ENCODE assay signal across 15 cellular contexts in the genomic region with DNA sequence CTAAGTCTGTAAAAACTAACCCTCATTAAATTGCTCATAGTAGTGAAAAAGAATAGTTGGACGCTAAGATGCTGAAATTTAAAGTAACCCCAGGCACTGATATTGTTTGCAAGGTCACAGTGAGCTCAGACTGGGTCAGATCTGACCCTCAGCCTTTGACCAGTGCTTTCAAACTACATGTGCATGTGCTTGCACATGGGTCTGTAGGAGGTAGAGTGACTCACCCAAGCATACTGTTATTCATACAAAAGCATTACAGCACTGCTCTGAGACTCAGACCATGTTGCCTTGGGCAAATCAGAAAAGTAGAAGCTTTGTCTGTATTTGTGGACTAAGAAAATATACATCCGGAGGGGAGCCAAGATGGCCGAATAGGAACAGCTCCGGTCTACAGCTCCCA.
DNase-seq lines count a peak whose midpoint lies in the region; ATAC-seq, FAIRE-seq and TF ChIP-seq lines count a peak whose summit lies in the region.
"Had no signal": no experiment of that assay in that cellular context is flagged by ENCODE, and none has a peak within 500 bp of the region (broad histone marks: within the 10 kb centered on the region; RNA-seq: fewer than 3 reads in every experiment).

No MANE protein-coding gene starts in this region.

- H3K4me3 Mint-ChIP-seq in activated T-cell treated with anti-CD3 and anti-CD28 coated beads, Interleukin-2, amount 50 U/mL, for 4 hours, result no peak overlapping the region
- H3K4me3 Mint-ChIP-seq: CD4-positive, CD25-positive, alpha-beta regulatory T cell; T-helper 2 cell treated with Interferon-gamma antibody and Interleukin-4, amounts not matched to agents 5 μg/mL and 100 μg/mL, for 36 hours had no signal

- H3K36me3 Mint-ChIP-seq in activated T-cell treated with anti-CD3 and anti-CD28 coated beads, Interleukin-2, amount 50 U/mL, for 4 hours (ENCODE audit: insufficient read depth), result no peaks in the 10 kb centered on the region
- H3K36me3 Mint-ChIP-seq: CD4-positive, CD25-positive, alpha-beta regulatory T cell had no signal

- no peaks in the 10 kb centered on the region for H3K27me3 Mint-ChIP-seq in activated T-cell treated with anti-CD3 and anti-CD28 coated beads, Interleukin-2, amount 50 U/mL, for 4 hours (ENCODE audit: low read depth)
- H3K27me3 Mint-ChIP-seq: CD4-positive, CD25-positive, alpha-beta regulatory T cell had no signal

- H3K27ac ChIP-seq in Panc1 (ENCODE audit: low read length), result no peak overlapping the region
- H3K27ac ChIP-seq in H1 (ENCODE audit: low read depth, low read length), result no peak overlapping the region
- H3K27ac ChIP-seq in mesenchymal stem cell (ENCODE audit: low read length, poor library complexity, severe bottlenecking), result no peak overlapping the region
- H3K27ac ChIP-seq: HL-60, psoas muscle, testis had no signal

- H3K18ac ChIP-seq in H1 (ENCODE audit: extremely low read depth, low read length), result no peak overlapping the region
- H3K18ac ChIP-seq in mesenchymal stem cell (ENCODE audit: low read depth in 1 of 2, low read length in 2 of 2), result peak overlapping the region in 1 of 2 experiments; percentile 57

- H2AFZ ChIP-seq in H1 (ENCODE audit: low read length) (peak overlapping the region; percentile 97; the same call in 1 of the 2 replicates), mesenchymal stem cell (ENCODE audit: low read depth, low read length) (no peak overlapping the region)

- H3K4me2 ChIP-seq in H1 (ENCODE audit: insufficient read depth in 1 of 2, low read depth in 2 of 2, low read length in 2 of 2) (no peak overlapping the region), mesenchymal stem cell (ENCODE audit: low read length, poor library complexity, severe bottlenecking) (no peak overlapping the region)

- no peaks in the 10 kb centered on the region for H3K36me3 ChIP-seq in ES-I3 (ENCODE audit: insufficient read depth, low read length)
- no peaks in the 10 kb centered on the region for H3K36me3 ChIP-seq in Panc1 (ENCODE audit: control insufficient read depth, insufficient read depth, low read length)
- H3K36me3 ChIP-seq in H1 (ENCODE audit: control insufficient read depth in 2 of 4, insufficient read depth in 4 of 4, low read length in 3 of 4), result no peaks in the 10 kb centered on the region
- no peaks in the 10 kb centered on the region for H3K36me3 ChIP-seq in mesenchymal stem cell (ENCODE audit: control insufficient read depth in 1 of 2, insufficient read depth in 2 of 2, low read depth in 1 of 2, low read length in 2 of 2)

- TF ChIP-seq POLR2A in H1 (IDR thresholded peaks at IDR 0.05; ENCODE audit: control extremely low read depth in 1 of 2, low read depth in 2 of 2, low read length in 2 of 2), result no peak

- no peak overlapping the region for H3K4ac ChIP-seq in H1 (replicated peaks; ENCODE audit: insufficient read length, low read depth, low read length)
- H3K4ac ChIP-seq in mesenchymal stem cell (ENCODE audit: low read depth in 1 of 2, low read length in 2 of 2), result no peak overlapping the region

- POLR2A ChIA-PET in Panc1 (lab: Charles Lee), result no interaction called here
- POLR2A ChIA-PET in H1 (lab: Charles Lee; ENCODE audit: partially characterized antibody), result interaction anchor here (1.3 kb wide), 1 partner anchor 61 kb away, joined by 3 read pairs; no protein-coding TSS in a partner anchor

- H2BK120ac ChIP-seq in H1 (replicated peaks; ENCODE audit: low read depth, low read length) (no peak overlapping the region), mesenchymal stem cell (ENCODE audit: low read depth, low read length) (no peak overlapping the region)

- H2BK5ac ChIP-seq in H1 (ENCODE audit: low read depth, low read length) (0 out of 2 replicates have a peak overlapping the region, but pooled peaks have one; percentile 13), mesenchymal stem cell (ENCODE audit: low read depth, low read length, poor library complexity, severe bottlenecking) (no peak overlapping the region)

- H3K14ac ChIP-seq in H1 (ENCODE audit: insufficient read length) (no peak overlapping the region), mesenchymal stem cell (ENCODE audit: low read length in 2 of 2) (no peak overlapping the region)

- 83% methylated on average over 4 of the region's 4 CpGs; no CpG with 5 or more reads in 1 of the 2 experiments for WGBS in H1 (ENCODE audit: extremely low coverage in 1 of 2, insufficient coverage in 1 of 2, insufficient read length in 1 of 2, insufficient replicate concordance in 2 of 2, low coverage in 1 of 2, low lambda C conversion rate in 2 of 2, missing lambda C conversion rate in 1 of 2), 2 experiments
- WGBS in mesenchymal stem cell, result 84% methylated on average over 4 of the region's 4 CpGs

- peak overlapping the region; percentile 83 for H4K91ac ChIP-seq in H1 (replicated peaks; ENCODE audit: insufficient read length, low read length)
- no peak overlapping the region for H4K91ac ChIP-seq in mesenchymal stem cell (ENCODE audit: low read length)

- H4K8ac ChIP-seq in H1 (ENCODE audit: extremely low read depth, insufficient read depth, low read length) (no peak overlapping the region), mesenchymal stem cell (ENCODE audit: low read length) (no peak overlapping the region)

- H3K27me3 ChIP-seq in Panc1 (ENCODE audit: control insufficient read depth, insufficient read depth, low read length), result no peaks in the 10 kb centered on the region
- no peaks in the 10 kb centered on the region for H3K27me3 ChIP-seq in H1 (replicated peaks in 1 of 4; ENCODE audit: control insufficient read depth in 3 of 4, extremely low read depth in 1 of 4, insufficient read depth in 3 of 4, low read length in 3 of 4)
- H3K27me3 ChIP-seq in mesenchymal stem cell (ENCODE audit: control insufficient read depth in 1 of 2, insufficient read depth in 1 of 2, low read length in 2 of 2), result no peaks in the 10 kb centered on the region
- H3K27me3 ChIP-seq: testis had no signal

- no peaks in the 10 kb centered on the region for H4K20me1 ChIP-seq in H1 (replicated peaks in 1 of 2; ENCODE audit: control insufficient read depth in 1 of 2, insufficient read depth in 2 of 2, low read length in 2 of 2)

- intact Hi-C loops in Panc1 (cut with micrococcal nuclease; ENCODE audit: unreplicated experiment), result no loop called here

- no peak overlapping the region for H3K23ac ChIP-seq in H1 (ENCODE audit: insufficient read length)
- H3K23ac ChIP-seq in mesenchymal stem cell (ENCODE audit: low read length in 2 of 2), result no peak overlapping the region

- DNase-seq in Panc1 (ENCODE audit: low read depth, low spot score), result peak; percentile 22
- no peak for DNase-seq in H1 (ENCODE audit: low read depth in 1 of 2, low spot score in 2 of 2)
- peak; percentile 45 for DNase-seq in mesenchymal stem cell
- no peak for DNase-seq in activated CD8-positive, alpha-beta memory T cell treated with anti-CD3 and anti-CD28 coated beads for 24 hours
- DNase-seq in activated T-cell treated with anti-CD3 and anti-CD28 coated beads, Interleukin-2, amount 50 U/mL, for 4 hours, result no peak
- no peak for DNase-seq in NCI-H1930 (lab: John Stamatoyannopoulos, UW)
- no peak for DNase-seq in HUDEP-2 (lab: John Stamatoyannopoulos, UW; ENCODE audit: unreplicated experiment in 76 of 76)
- DNase-seq: amygdala; CD4-positive, CD25-positive, alpha-beta regulatory T cell; psoas muscle; testis had no signal

- H3K4me1 ChIP-seq in ES-I3 (ENCODE audit: insufficient read depth, low read length), result peaks cover 3% of the 10 kb centered on the region; the same call in 1 of the 2 replicates
- H3K4me1 ChIP-seq in Panc1 (ENCODE audit: control insufficient read depth, insufficient read depth, low read length), result no peaks in the 10 kb centered on the region
- peaks cover 0 to 4% (median 0%) of the 10 kb centered on the region in 4 experiments; a peak in 1 of 7 replicates for H3K4me1 ChIP-seq in H1 (replicated peaks in 1 of 4; ENCODE audit: control insufficient read depth in 3 of 4, insufficient read depth in 4 of 4, low read length in 3 of 4)
- peaks cover 1% of the 10 kb centered on the region for H3K4me1 ChIP-seq in mesenchymal stem cell (ENCODE audit: control insufficient read depth, insufficient read depth, low read depth, low read length)
- H3K4me1 ChIP-seq: psoas muscle, testis had no signal

- H2AK5ac ChIP-seq in H1 (ENCODE audit: low read depth, low read length) (no peak overlapping the region), mesenchymal stem cell (ENCODE audit: low read length, severe bottlenecking) (no peak overlapping the region)

- H3K9me3 ChIP-seq in ES-I3 (ENCODE audit: control insufficient read depth, insufficient read depth, low read length), result no peaks in the 10 kb centered on the region
- H3K9me3 ChIP-seq in Panc1 (ENCODE audit: control insufficient read depth, insufficient read depth, low read depth, low read length), result no peaks in the 10 kb centered on the region
- H3K9me3 ChIP-seq in H1 (ENCODE audit: insufficient read depth in 2 of 2, low read depth in 1 of 2, low read length in 1 of 2), result no peaks in the 10 kb centered on the region
- H3K9me3 ChIP-seq in mesenchymal stem cell (ENCODE audit: control insufficient read depth, low read length), result no peaks in the 10 kb centered on the region
- H3K9me3 ChIP-seq: psoas muscle, testis had no signal

- no TSS peak for BruUV-seq in Panc1 (replicated peaks; lab: Mats Ljungman, UMichigan)

- CTCF ChIA-PET in Panc1 (lab: Charles Lee) (no interaction called here), H1 (lab: Charles Lee; ENCODE audit: partially characterized antibody) (interaction anchor here (0.7 to 1.4 kb wide), 3 partner anchors 41 to 790 kb away, joined by 3 to 4 read pairs (median 3); no protein-coding TSS in a partner anchor)

- no peak for TF ChIP-seq RAD21 in H1 (IDR thresholded peaks at IDR 0.05 in 1 of 2, conservative IDR thresholded peaks at IDR 0.05 in 1 of 2; ENCODE audit: low read depth in 2 of 2, low read length in 2 of 2)

- peak overlapping the region; percentile 86 for H2BK12ac ChIP-seq in H1 (ENCODE audit: low read depth, low read length)
- H2BK12ac ChIP-seq in mesenchymal stem cell (ENCODE audit: low read length in 2 of 2), result no peak overlapping the region

- no peak overlapping the region for H3K56ac ChIP-seq in H1 (replicated peaks; ENCODE audit: insufficient read length, low read depth, low read length)

- no peak for TF ChIP-seq EP300 in H1 (IDR thresholded peaks at IDR 0.05; ENCODE audit: borderline replicate concordance in 1 of 2, low read depth in 2 of 2, low read length in 2 of 2)

- H3K9me3 Mint-ChIP-seq in activated T-cell treated with anti-CD3 and anti-CD28 coated beads, Interleukin-2, amount 50 U/mL, for 4 hours, result no peaks in the 10 kb centered on the region
- H3K9me3 Mint-ChIP-seq: T-helper 2 cell treated with Interferon-gamma antibody and Interleukin-4, amounts not matched to agents 5 μg/mL and 100 μg/mL, for 36 hours had no signal

- H2BK15ac ChIP-seq in H1 (ENCODE audit: low read length), result no peak overlapping the region
- no peak overlapping the region for H2BK15ac ChIP-seq in mesenchymal stem cell (ENCODE audit: low read depth, poor library complexity, severe bottlenecking)

- ATAC-seq in Panc1, result peak; percentile 80
- no peak for ATAC-seq in activated T-cell treated with anti-CD3 and anti-CD28 coated beads, Interleukin-2, amount 50 U/mL, for 4 hours
- ATAC-seq: psoas muscle had no signal

- H3K9ac ChIP-seq in ES-I3 (ENCODE audit: low read depth, low read length), result peak overlapping the region; percentile 37
- H3K9ac ChIP-seq in H1 (replicated peaks in 1 of 4; ENCODE audit: extremely low read depth in 1 of 4, low read depth in 3 of 4, low read length in 3 of 4), result no peak overlapping the region
- H3K9ac ChIP-seq in mesenchymal stem cell (ENCODE audit: low read length), result no peak overlapping the region

- no peaks in the 10 kb centered on the region for H3K79me1 ChIP-seq in H1 (ENCODE audit: low read depth, low read length)
- no peaks in the 10 kb centered on the region for H3K79me1 ChIP-seq in mesenchymal stem cell (replicated peaks; ENCODE audit: low read length, poor library complexity, severe bottlenecking)

- H3K23me2 ChIP-seq in H1 (ENCODE audit: low read depth, low read length), result no peaks in the 10 kb centered on the region

- TF ChIP-seq CTCF in Panc1 (IDR thresholded peaks at IDR 0.05), result no peak
- TF ChIP-seq CTCF in H1 (IDR thresholded peaks at IDR 0.05; ENCODE audit: control extremely low read depth in 1 of 3, insufficient read depth in 1 of 3, low read depth in 1 of 3, low read length in 3 of 3), result no peak

- H3K4me3 ChIP-seq in Panc1 (ENCODE audit: low read depth in 2 of 2, low read length in 2 of 2) (no peak overlapping the region), H1 (ENCODE audit: extremely low read depth in 1 of 4, insufficient read depth in 2 of 4, low read depth in 3 of 4, low read length in 4 of 4) (no peak overlapping the region), mesenchymal stem cell (ENCODE audit: insufficient read depth in 1 of 2, low read depth in 1 of 2, low read length in 2 of 2) (no peak overlapping the region)
- H3K4me3 ChIP-seq: psoas muscle, testis had no signal

- H3K4me1 Mint-ChIP-seq in activated T-cell treated with anti-CD3 and anti-CD28 coated beads, Interleukin-2, amount 50 U/mL, for 4 hours (ENCODE audit: low read depth), result no peaks in the 10 kb centered on the region
- H3K4me1 Mint-ChIP-seq: CD4-positive, CD25-positive, alpha-beta regulatory T cell had no signal

- H4K5ac ChIP-seq in H1 (ENCODE audit: insufficient read length, low read depth, low read length), result peak overlapping the region; percentile 41

- H3K79me2 ChIP-seq in H1 (ENCODE audit: control insufficient read depth in 1 of 2, insufficient read depth in 2 of 2, low read length in 2 of 2), result no peaks in the 10 kb centered on the region

- peak overlapping the region; percentile 49 for H2BK20ac ChIP-seq in H1 (ENCODE audit: low read length)

- in situ Hi-C loops in Panc1 (cut with HindIII; ENCODE audit: low pct_unique_long_range_greater_than_20kb, low sequenced_read_pairs), result no loop called here

- FAIRE-seq in H1 (lab: Jason Lieb, UNC), result no peak
- FAIRE-seq: GM19239 had no signal

Comparison
In these comparisons a context has a peak if more than half of its experiments do, and no peak if none do; other contexts are left out.
1. DNase-seq: peak in Panc1 (single experiment) and mesenchymal stem cell (single experiment); none in H1 (0 of 2), activated CD8-positive, alpha-beta memory T cell treated with anti-CD3 and anti-CD28 coated beads for 24 hours (single experiment), activated T-cell treated with anti-CD3 and anti-CD28 coated beads, Interleukin-2, amount 50 U/mL, for 4 hours (single experiment), NCI-H1930 (0 of 2) and HUDEP-2 (0 of 76).